20 cellular contexts compared by ENCODE assay signal in the genomic region with DNA sequence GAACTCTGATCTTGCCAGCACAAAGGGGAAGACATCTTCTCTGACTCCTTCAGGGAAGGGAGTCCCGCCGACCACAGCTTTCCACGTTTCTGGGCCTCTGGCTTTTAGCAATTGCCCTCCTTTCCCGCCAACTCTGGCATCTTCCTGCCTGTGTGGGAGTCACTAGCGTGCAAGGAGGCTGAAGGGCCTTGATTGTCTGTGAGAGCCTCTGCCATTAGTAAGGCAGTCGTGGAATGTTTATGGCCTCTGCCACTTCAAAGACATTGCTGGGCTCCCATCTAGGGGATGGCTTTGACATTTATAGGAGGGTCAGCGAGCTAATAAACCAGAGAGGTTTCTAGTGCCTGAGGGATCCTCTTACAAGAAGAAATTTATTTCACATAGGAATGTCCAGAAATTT. TPM values are rescaled to one million over a fixed set of nuclear protein-coding genes. Genes with fewer than 3 reads are reported as not detected.
DNase-seq lines count a peak whose midpoint lies in the region; ATAC-seq, FAIRE-seq and TF ChIP-seq lines count a peak whose summit lies in the region.
"Had no signal": no experiment of that assay in that cellular context is flagged by ENCODE, and none has a peak within 500 bp of the region (broad histone marks: within the 10 kb centered on the region; RNA-seq: fewer than 3 reads in every experiment).

No MANE protein-coding gene starts in this region.

- no peak overlapping the region for H4K5ac ChIP-seq in H1 (ENCODE audit: insufficient read length, low read depth, low read length)

- POLR2A ChIA-PET in Caco-2 (lab: Charles Lee) = interaction anchor here (1.2 kb wide), 2 partner anchors 44 to 98 kb away, joined by 4 to 5 read pairs; a partner anchor contains a TSS
- POLR2A ChIA-PET in H1 (lab: Charles Lee; ENCODE audit: partially characterized antibody) = interaction anchor here (1.5 kb wide), 1 partner anchor 11 kb away, joined by 4 read pairs; no protein-coding TSS in a partner anchor
- POLR2A ChIA-PET in A673 (lab: Charles Lee; ENCODE audit: low non-redundant PET) = no interaction called here
- POLR2A ChIA-PET in WTC11 (lab: Charles Lee) = no interaction called here

- no peak overlapping the region for H3K14ac ChIP-seq in H1 (ENCODE audit: insufficient read length)

- H3K23ac ChIP-seq in H1 (ENCODE audit: insufficient read length) = no peak overlapping the region

- H3K23me2 ChIP-seq in H1 (ENCODE audit: low read depth, low read length) = no peaks in the 10 kb centered on the region

- H4K8ac ChIP-seq in H1 (ENCODE audit: extremely low read depth, insufficient read depth, low read length) = no peak overlapping the region

- no peak for TF ChIP-seq RAD21 in H1 (IDR thresholded peaks at IDR 0.05 in 1 of 2, conservative IDR thresholded peaks at IDR 0.05 in 1 of 2; ENCODE audit: low read depth in 2 of 2, low read length in 2 of 2)

- DNase-seq in Caco-2 (peak; percentile 70 to 87), HTR-8/SVneo (ENCODE audit: insufficient read length, low spot score) (peak; percentile 41), H1 (ENCODE audit: low read depth in 1 of 2, low spot score in 2 of 2) (no peak), endothelial cell (ENCODE audit: low spot score) (no peak), NCI-H2107 (lab: John Stamatoyannopoulos, UW) (no peak), A673 (ENCODE audit: low spot score) (no peak), WTC11 (ENCODE audit: low spot score) (no peak)
- DNase-seq: activated B cell treated with CpG ODN at 0.5 μM for 24 hours; AML-193; amniotic stem cell; effector memory CD8-positive, alpha-beta T cell; hippocampal formation; left colon; NCI-H1436 treated with DMSO at 0.1 percent for 48 hours; NCI-H446; T-helper 2 cell had no signal

- no peak overlapping the region for H2BK5ac ChIP-seq in H1 (ENCODE audit: low read depth, low read length)

- FAIRE-seq in HTR-8/SVneo (lab: Jason Lieb, UNC) = no peak
- FAIRE-seq in H1 (lab: Jason Lieb, UNC) = no peak
- FAIRE-seq: D721Med had no signal

- H3K4me1 ChIP-seq in Caco-2 = peaks cover 27% of the 10 kb centered on the region
- H3K4me1 ChIP-seq in H1 (replicated peaks in 1 of 4; ENCODE audit: control insufficient read depth in 3 of 4, insufficient read depth in 4 of 4, low read length in 3 of 4) = peaks cover 3 to 9% (median 7%) of the 10 kb centered on the region in 4 experiments; a peak in 6 of 7 replicates
- no peaks in the 10 kb centered on the region for H3K4me1 ChIP-seq in A673 (ENCODE audit: insufficient read depth, low read length, poor library complexity, severe bottlenecking)

- H3K9me3 ChIP-seq in Caco-2 = no peaks in the 10 kb centered on the region
- H3K9me3 ChIP-seq in H1 (ENCODE audit: insufficient read depth in 2 of 2, low read depth in 1 of 2, low read length in 1 of 2) = no peaks in the 10 kb centered on the region
- H3K9me3 ChIP-seq in A673 (ENCODE audit: low read depth, low read length, poor library complexity, severe bottlenecking) = no peaks in the 10 kb centered on the region

- 0 out of 2 replicates have a peak overlapping the region, but pooled peaks have one; percentile 13 for H2BK12ac ChIP-seq in H1 (ENCODE audit: low read depth, low read length)

- H3K27ac Mint-ChIP-seq in Caco-2 (ENCODE audit: unreplicated experiment) = peak overlapping the region; percentile 78
- peak overlapping the region; percentile 63 to 87 (median 76) for H3K27ac Mint-ChIP-seq in nephron
- H3K27ac Mint-ChIP-seq in endothelial cell (ENCODE audit: unreplicated experiment) = no peak overlapping the region
- no peak overlapping the region for H3K27ac Mint-ChIP-seq in WTC11
- H3K27ac Mint-ChIP-seq: activated B cell treated with CpG ODN at 0.5 μM for 24 hours; effector memory CD8-positive, alpha-beta T cell had no signal

- H3K9me3 Mint-ChIP-seq in Caco-2 (ENCODE audit: unreplicated experiment) = no peaks in the 10 kb centered on the region
- no peaks in the 10 kb centered on the region for H3K9me3 Mint-ChIP-seq in nephron
- no peaks in the 10 kb centered on the region for H3K9me3 Mint-ChIP-seq in endothelial cell (ENCODE audit: unreplicated experiment)
- no peaks in the 10 kb centered on the region for H3K9me3 Mint-ChIP-seq in WTC11
- H3K9me3 Mint-ChIP-seq: activated B cell treated with CpG ODN at 0.5 μM for 24 hours; effector memory CD8-positive, alpha-beta T cell had no signal

- H3K4me3 ChIP-seq in Caco-2 (ENCODE audit: low read depth, low read length) = no peak overlapping the region
- no peak overlapping the region for H3K4me3 ChIP-seq in H1 (ENCODE audit: extremely low read depth in 1 of 4, insufficient read depth in 2 of 4, low read depth in 3 of 4, low read length in 4 of 4)
- H3K4me3 ChIP-seq in A673 (ENCODE audit: low read depth, low read length, poor library complexity, severe bottlenecking) = no peak overlapping the region

- H3K18ac ChIP-seq in H1 (ENCODE audit: extremely low read depth, low read length) = no peak overlapping the region

- H3K56ac ChIP-seq in H1 (replicated peaks; ENCODE audit: insufficient read length, low read depth, low read length) = no peak overlapping the region

- no peak overlapping the region for H2BK20ac ChIP-seq in H1 (ENCODE audit: low read length)

- WGBS in H1 (ENCODE audit: extremely low coverage in 1 of 2, insufficient coverage in 1 of 2, insufficient read length in 1 of 2, insufficient replicate concordance in 2 of 2, low coverage in 1 of 2, low lambda C conversion rate in 2 of 2, missing lambda C conversion rate in 1 of 2), 2 experiments = 63% methylated on average over 4 of the region's 7 CpGs; no CpG with 5 or more reads in 1 of the 2 experiments

- no peak overlapping the region for H2BK120ac ChIP-seq in H1 (replicated peaks; ENCODE audit: low read depth, low read length)

- H2BK15ac ChIP-seq in H1 (ENCODE audit: low read length) = no peak overlapping the region

- TF ChIP-seq EP300 in H1 (IDR thresholded peaks at IDR 0.05; ENCODE audit: borderline replicate concordance in 1 of 2, low read depth in 2 of 2, low read length in 2 of 2) = no peak

- H3K79me2 ChIP-seq in H1 (ENCODE audit: control insufficient read depth in 1 of 2, insufficient read depth in 2 of 2, low read length in 2 of 2) = no peaks in the 10 kb centered on the region

- H3K36me3 ChIP-seq in Caco-2 (ENCODE audit: control insufficient read depth, insufficient read depth, low read length) (no peaks in the 10 kb centered on the region), H1 (ENCODE audit: control insufficient read depth in 2 of 4, insufficient read depth in 4 of 4, low read length in 3 of 4) (no peaks in the 10 kb centered on the region), A673 (ENCODE audit: insufficient read depth, low read length, poor library complexity, severe bottlenecking) (no peaks in the 10 kb centered on the region)

- H4K91ac ChIP-seq in H1 (replicated peaks; ENCODE audit: insufficient read length, low read length) = no peak overlapping the region

- H3K4me2 ChIP-seq in H1 (ENCODE audit: insufficient read depth in 1 of 2, low read depth in 2 of 2, low read length in 2 of 2) = no peak overlapping the region

- intact Hi-C loops in Caco-2 (cut with micrococcal nuclease; ENCODE audit: unreplicated experiment) (no loop called here), A673 (cut with micrococcal nuclease; ENCODE audit: unreplicated experiment) (no loop called here)

- CTCF ChIA-PET in Caco-2 (lab: Charles Lee) (interaction anchor here (1.5 to 1.8 kb wide), 4 partner anchors 24 to 240 kb away, joined by 4 to 9 read pairs (median 6); no protein-coding TSS in a partner anchor), H1 (lab: Charles Lee; ENCODE audit: partially characterized antibody) (interaction anchor here (1.0 to 35.1 kb wide), 5 partner anchors 21 to 234 kb away, joined by 3 to 828 read pairs (median 23); a partner anchor contains a TSS), A673 (lab: Charles Lee) (no interaction called here), WTC11 (lab: Charles Lee) (interaction anchor here (0.6 to 4.4 kb wide), 7 partner anchors 19 to 229 kb away, joined by 3 to 44 read pairs (median 7); no protein-coding TSS in a partner anchor)

- H3K79me1 ChIP-seq in H1 (ENCODE audit: low read depth, low read length) = no peaks in the 10 kb centered on the region

- no peak overlapping the region for H2AFZ ChIP-seq in H1 (ENCODE audit: low read length)

- H3K4ac ChIP-seq in H1 (replicated peaks; ENCODE audit: insufficient read length, low read depth, low read length) = no peak overlapping the region

- no peak overlapping the region for H3K9ac ChIP-seq in H1 (replicated peaks in 1 of 4; ENCODE audit: extremely low read depth in 1 of 4, low read depth in 3 of 4, low read length in 3 of 4)

- no TSS peak for BruUV-seq in Caco-2 (replicated peaks; lab: Mats Ljungman, UMichigan)
- no TSS peak for BruUV-seq in A673 (replicated peaks; lab: Mats Ljungman, UMichigan)

- ATAC-seq in WTC11 = no peak
- ATAC-seq: effector memory CD8-positive, alpha-beta T cell; left colon; Right ventricle myocardium inferior had no signal

- TF ChIP-seq CTCF in Caco-2 (IDR thresholded peaks at IDR 0.05; ENCODE audit: insufficient read depth in 1 of 2, low read depth in 1 of 2, low read length in 1 of 2, severe bottlenecking in 1 of 2, unreplicated experiment in 1 of 2) (no peak), H1 (IDR thresholded peaks at IDR 0.05; ENCODE audit: control extremely low read depth in 1 of 3, insufficient read depth in 1 of 3, low read depth in 1 of 3, low read length in 3 of 3) (no peak), nephron (IDR thresholded peaks at IDR 0.05; ENCODE audit: unreplicated experiment in 3 of 3) (no peak), endothelial cell (IDR thresholded peaks at IDR 0.05; ENCODE audit: unreplicated experiment) (no peak), A673 (conservative IDR thresholded peaks at IDR 0.05; ENCODE audit: low read depth, low read length) (no peak), WTC11 (IDR thresholded peaks at IDR 0.05) (no peak)

- H3K36me3 Mint-ChIP-seq in Caco-2 (ENCODE audit: insufficient read depth, unreplicated experiment) (no peaks in the 10 kb centered on the region), nephron (ENCODE audit: low read depth) (no peaks in the 10 kb centered on the region), endothelial cell (ENCODE audit: low read depth, unreplicated experiment) (peaks cover 8% of the 10 kb centered on the region), WTC11 (no peaks in the 10 kb centered on the region)

- H2AK5ac ChIP-seq in H1 (ENCODE audit: low read depth, low read length) = no peak overlapping the region

- H3K27ac ChIP-seq in H1 (ENCODE audit: low read depth, low read length) = no peak overlapping the region
- H3K27ac ChIP-seq in A673 (ENCODE audit: low read depth, low read length, poor library complexity, severe bottlenecking) = no peak overlapping the region

- H3K27me3 ChIP-seq in Caco-2 (replicated peaks; ENCODE audit: control insufficient read depth, insufficient read depth, low read length) = no peaks in the 10 kb centered on the region
- no peaks in the 10 kb centered on the region for H3K27me3 ChIP-seq in H1 (replicated peaks in 1 of 4; ENCODE audit: control insufficient read depth in 3 of 4, extremely low read depth in 1 of 4, insufficient read depth in 3 of 4, low read length in 3 of 4)
- H3K27me3 ChIP-seq in A673 (replicated peaks; ENCODE audit: insufficient read depth, low read depth, low read length, poor library complexity) = peaks cover 62% of the 10 kb centered on the region

- no peaks in the 10 kb centered on the region for H4K20me1 ChIP-seq in H1 (replicated peaks in 1 of 2; ENCODE audit: control insufficient read depth in 1 of 2, insufficient read depth in 2 of 2, low read length in 2 of 2)

- TF ChIP-seq POLR2A in H1 (IDR thresholded peaks at IDR 0.05; ENCODE audit: control extremely low read depth in 1 of 2, low read depth in 2 of 2, low read length in 2 of 2) = no peak

- H3K27me3 Mint-ChIP-seq in Caco-2 (ENCODE audit: insufficient read depth, unreplicated experiment) = no peaks in the 10 kb centered on the region
- peaks cover 8% of the 10 kb centered on the region for H3K27me3 Mint-ChIP-seq in nephron (ENCODE audit: low read depth)
- H3K27me3 Mint-ChIP-seq in endothelial cell (ENCODE audit: unreplicated experiment) = peaks cover 5% of the 10 kb centered on the region
- H3K27me3 Mint-ChIP-seq in WTC11 (ENCODE audit: low read depth) = no peaks in the 10 kb centered on the region

- peaks cover 19% of the 10 kb centered on the region for H3K4me1 Mint-ChIP-seq in Caco-2 (ENCODE audit: low read depth, unreplicated experiment)
- peaks cover 34% of the 10 kb centered on the region for H3K4me1 Mint-ChIP-seq in nephron
- H3K4me1 Mint-ChIP-seq in endothelial cell (ENCODE audit: unreplicated experiment) = peaks cover 12% of the 10 kb centered on the region
- peaks cover 12% of the 10 kb centered on the region for H3K4me1 Mint-ChIP-seq in WTC11
- H3K4me1 Mint-ChIP-seq: activated B cell treated with CpG ODN at 0.5 μM for 24 hours had no signal

- H3K4me3 Mint-ChIP-seq in Caco-2 (ENCODE audit: unreplicated experiment) = no peak overlapping the region
- H3K4me3 Mint-ChIP-seq in nephron = no peak overlapping the region
- H3K4me3 Mint-ChIP-seq in endothelial cell (ENCODE audit: unreplicated experiment) = no peak overlapping the region
- H3K4me3 Mint-ChIP-seq in WTC11 = no peak overlapping the region
- H3K4me3 Mint-ChIP-seq: activated B cell treated with CpG ODN at 0.5 μM for 24 hours; effector memory CD8-positive, alpha-beta T cell had no signal

RNA-seq across cellular contexts. Expression of a gene that starts 14.3 kb away (rescaled TPM):
- total RNA-seq in Caco-2 (2022) = not detected in 2 replicates
- total RNA-seq in H1 (2021; fragmentation: NEBNext Ultra II Directional; extraction: Animal tissue kit (Norgen Biotek cat#: 25700)) = not detected in 2 replicates
- polyA plus RNA-seq in H1 (2011; rRNA removed) = 0.12 and 0.20 TPM in 2 replicates
- not detected for polyA plus RNA-seq in H1 (2011; cell fraction: cytosol; rRNA removed)
- 0.24 TPM for polyA plus RNA-seq in H1 (2011; cell fraction: nucleus; rRNA removed)
- polyA plus RNA-seq in H1 (2012, experiment 1 of 2) = 0.13 TPM in 1 of 4 replicates, not detected in the others
- not detected for polyA plus RNA-seq in H1 (2012, experiment 2 of 2)
- polyA plus RNA-seq in H1 (2013, experiment 1 of 2) = not detected
- polyA plus RNA-seq in H1 (2013, experiment 2 of 2) = not detected
- polyA minus RNA-seq in H1 (2011; rRNA and poly(A)+ RNA removed) = 0.25 TPM in 1 of 2 replicates, not detected in the other
- polyA minus RNA-seq in H1 (2011; cell fraction: cytosol; rRNA and poly(A)+ RNA removed) = not detected
- polyA minus RNA-seq in H1 (2011; cell fraction: nucleus; rRNA and poly(A)+ RNA removed) = not detected
- total RNA-seq in endothelial cell (ENCODE audit: unreplicated experiment) = not detected
- total RNA-seq in A673 (2021) = not detected in 2 replicates
- not detected in 3 replicates for total RNA-seq in WTC11 (2021)
- total RNA-seq: activated B cell treated with CpG ODN at 0.5 μM for 24 hours, left colon, osteocyte, Right ventricle myocardium inferior had no signal

RNA-seq across cellular contexts. Expression of a gene that starts 29.1 kb away (rescaled TPM):
- 104 and 106 TPM in 2 replicates for total RNA-seq in Caco-2 (2022)
- total RNA-seq in H1 (2021; fragmentation: NEBNext Ultra II Directional; extraction: Animal tissue kit (Norgen Biotek cat#: 25700)) = 84.4 and 91.9 TPM in 2 replicates
- 177 and 297 TPM in 2 replicates for polyA plus RNA-seq in H1 (2011; rRNA removed)
- 184 TPM for polyA plus RNA-seq in H1 (2011; cell fraction: cytosol; rRNA removed)
- 93.7 TPM for polyA plus RNA-seq in H1 (2011; cell fraction: nucleus; rRNA removed)
- polyA plus RNA-seq in H1 (2012, experiment 1 of 2) = 116 to 164 TPM (median 142 TPM) in 4 replicates
- 67.4 TPM for polyA plus RNA-seq in H1 (2012, experiment 2 of 2)
- 117 TPM for polyA plus RNA-seq in H1 (2013, experiment 1 of 2)
- 125 TPM for polyA plus RNA-seq in H1 (2013, experiment 2 of 2)
- polyA minus RNA-seq in H1 (2011; rRNA and poly(A)+ RNA removed) = 57.6 and 83.0 TPM in 2 replicates
- 33.0 TPM for polyA minus RNA-seq in H1 (2011; cell fraction: cytosol; rRNA and poly(A)+ RNA removed)
- 29.9 TPM for polyA minus RNA-seq in H1 (2011; cell fraction: nucleus; rRNA and poly(A)+ RNA removed)
- total RNA-seq in endothelial cell (ENCODE audit: unreplicated experiment) = 135 TPM
- total RNA-seq in A673 (2021) = 138 and 144 TPM in 2 replicates
- total RNA-seq in WTC11 (2021) = 76.0 to 106 TPM (median 93.0 TPM) in 3 replicates

RNA-seq across cellular contexts. Expression of a gene that starts 45.8 kb away (rescaled TPM):
- total RNA-seq in Caco-2 (2022) (7.6 and 9.3 TPM in 2 replicates), endothelial cell (ENCODE audit: unreplicated experiment) (7.2 TPM), A673 (2021) (0.48 and 0.60 TPM in 2 replicates), WTC11 (2021) (0.11 to 0.30 TPM (median 0.28 TPM) in 3 replicates)
- 0.33 and 0.43 TPM in 2 replicates for total RNA-seq in H1 (2021; fragmentation: NEBNext Ultra II Directional; extraction: Animal tissue kit (Norgen Biotek cat#: 25700))
- 0.20 and 0.30 TPM in 2 replicates for polyA plus RNA-seq in H1 (2011; rRNA removed)
- polyA plus RNA-seq in H1 (2011; cell fraction: cytosol; rRNA removed) = 0.21 TPM
- 0.13 TPM for polyA plus RNA-seq in H1 (2011; cell fraction: nucleus; rRNA removed)
- 0.26 to 0.43 TPM (median 0.33 TPM) in 4 replicates for polyA plus RNA-seq in H1 (2012, experiment 1 of 2)
- 0.20 TPM for polyA plus RNA-seq in H1 (2012, experiment 2 of 2)
- polyA plus RNA-seq in H1 (2013, experiment 1 of 2) = 0.39 TPM
- polyA plus RNA-seq in H1 (2013, experiment 2 of 2) = 0.59 TPM
- polyA minus RNA-seq in H1 (2011; rRNA and poly(A)+ RNA removed) = 0.22 and 0.44 TPM in 2 replicates
- polyA minus RNA-seq in H1 (2011; cell fraction: cytosol; rRNA and poly(A)+ RNA removed) = not detected
- polyA minus RNA-seq in H1 (2011; cell fraction: nucleus; rRNA and poly(A)+ RNA removed) = 1.5 TPM

Comparison
In these comparisons a context has a peak if more than half of its experiments do, and no peak if none do; other contexts are left out.
1. DNase-seq: peak in Caco-2 (2 of 2) and HTR-8/SVneo (single experiment); none in H1 (0 of 2), endothelial cell (single experiment), NCI-H2107 (single experiment), A673 (single experiment) and WTC11 (single experiment).
2. H3K27ac Mint-ChIP-seq: peak in Caco-2 (single experiment) and nephron (3 of 3); none in endothelial cell (single experiment) and WTC11 (single experiment).
3. POLR2A ChIA-PET loops: an anchor here in Caco-2 (1.2 kb wide) and H1 (1.5 kb wide); none called in A673 and WTC11.